Comparison of ENCODE assay signal across 8 cellular contexts in the genomic region with DNA sequence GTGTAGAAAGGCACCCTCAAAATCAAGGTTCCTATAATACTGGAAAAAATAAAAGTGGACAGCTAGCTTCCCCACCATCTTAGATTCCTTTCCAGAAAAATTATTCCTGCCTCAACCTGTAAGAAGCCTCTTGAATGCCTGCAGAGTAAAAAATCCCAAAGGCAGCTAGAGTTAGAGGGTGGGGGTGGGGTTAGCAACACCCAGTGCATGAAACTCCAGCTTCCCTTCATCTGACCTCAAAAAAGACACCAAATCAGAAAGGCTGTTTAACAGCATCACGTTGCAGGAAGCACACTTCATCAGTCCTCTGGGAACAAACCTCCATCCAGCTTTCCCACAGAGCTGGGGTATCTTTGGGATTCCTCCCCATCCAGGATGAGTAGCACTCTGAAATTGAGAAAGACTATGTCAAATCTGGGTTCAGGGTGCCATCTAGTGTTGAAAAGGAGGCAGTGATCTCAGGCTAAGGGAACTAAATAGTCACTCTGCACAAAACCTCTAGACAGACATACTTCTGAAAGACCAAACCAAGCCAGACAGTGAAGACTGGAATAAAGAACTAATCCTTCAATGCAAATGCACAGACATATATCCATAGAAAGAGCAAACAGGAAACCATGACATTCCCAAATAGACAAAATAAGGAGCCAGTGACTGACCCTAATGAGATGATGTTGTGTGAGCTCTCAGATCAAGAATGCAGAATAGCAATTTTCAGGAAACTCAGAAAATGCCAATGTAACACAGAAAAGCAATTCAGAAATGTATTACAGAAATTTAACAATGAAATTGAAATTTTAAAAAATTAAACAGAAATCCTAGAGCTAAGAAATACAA.
A peak's percentile ranks its signal among the peaks of the same experiment; 100 is the strongest.
DNase-seq lines count a peak whose midpoint lies in the region; ATAC-seq, FAIRE-seq and TF ChIP-seq lines count a peak whose summit lies in the region.

No MANE protein-coding gene starts in this region.

- H3K9me2 ChIP-seq in neural cell (ENCODE audit: insufficient read depth, low read length), result no peaks in the 10 kb centered on the region

- H3F3A ChIP-seq in neural cell (ENCODE audit: insufficient read depth, low read length, poor library complexity, severe bottlenecking), result no peaks in the 10 kb centered on the region

- TF ChIP-seq EP300 in neural cell (conservative IDR thresholded peaks at IDR 0.05; ENCODE audit: poor library complexity, severe bottlenecking), result no peak

- no peaks in the 10 kb centered on the region for H3K27me3 ChIP-seq in endothelial cell of umbilical vein (ENCODE audit: control insufficient read depth in 2 of 2, insufficient read depth in 2 of 2, low read length in 2 of 2)
- no peaks in the 10 kb centered on the region for H3K27me3 ChIP-seq in neural cell (ENCODE audit: insufficient read depth, low read depth, low read length)

- H3K4me2 ChIP-seq in endothelial cell of umbilical vein (ENCODE audit: insufficient read depth, low read length) (no peak overlapping the region), neural cell (ENCODE audit: low read length) (no peak overlapping the region)

- no peak overlapping the region for H3K9ac ChIP-seq in SK-N-MC (ENCODE audit: insufficient read length)
- H3K9ac ChIP-seq in endothelial cell of umbilical vein (replicated peaks; ENCODE audit: extremely low read depth, insufficient read depth, low read length), result no peak overlapping the region
- no peak overlapping the region for H3K9ac ChIP-seq in neural cell (ENCODE audit: low read length)

- POLR2A ChIA-PET in endothelial cell of umbilical vein (lab: Charles Lee), result no interaction called here

- H3K4me3 ChIP-seq in SK-N-MC (no peak overlapping the region), endothelial cell of umbilical vein (replicated peaks in 1 of 3; ENCODE audit: insufficient read depth in 1 of 3, low read depth in 1 of 3, low read length in 3 of 3) (no peak overlapping the region), neural cell (ENCODE audit: low read length) (no peak overlapping the region)

- peak; percentile 47 for TF ChIP-seq CTCF in D721Med (IDR thresholded peaks at IDR 0.05; ENCODE audit: insufficient read depth, missing control alignments)
- peak; percentile 36 to 47 for TF ChIP-seq CTCF in endothelial cell of umbilical vein (IDR thresholded peaks at IDR 0.05; ENCODE audit: extremely low read depth in 1 of 2, insufficient read depth in 1 of 2, low read depth in 1 of 2, low read length in 2 of 2)
- peak; percentile 34 for TF ChIP-seq CTCF in neural cell (IDR thresholded peaks at IDR 0.05; ENCODE audit: poor library complexity, severe bottlenecking)

- dilution Hi-C loops in endothelial cell of umbilical vein (cut with MboI; ENCODE audit: extremely low pct_ligation_motif_present, low sequenced_read_pairs), result no loop called here

- intact Hi-C loops in endothelial cell of umbilical vein (cut with micrococcal nuclease), result no loop called here

- H3K36me3 ChIP-seq in SK-N-MC (ENCODE audit: insufficient read depth, low read length), result no peaks in the 10 kb centered on the region
- H3K36me3 ChIP-seq in endothelial cell of umbilical vein (ENCODE audit: control insufficient read depth in 2 of 2, extremely low read depth in 1 of 2, insufficient read depth in 2 of 2, low read length in 2 of 2), result no peaks in the 10 kb centered on the region
- H3K36me3 ChIP-seq in neural cell (ENCODE audit: insufficient read depth, low read length), result no peaks in the 10 kb centered on the region

- CTCF ChIA-PET in endothelial cell of umbilical vein (lab: Charles Lee), result interaction anchor here (0.6 to 2.6 kb wide), 10 partner anchors 10 to 1013 kb away, joined by 3 to 24 read pairs (median 3); a partner anchor contains a TSS

- H4K20me1 ChIP-seq in endothelial cell of umbilical vein (replicated peaks; ENCODE audit: control insufficient read depth, extremely low read depth, insufficient read depth, low read length), result no peaks in the 10 kb centered on the region
- H4K20me1 ChIP-seq in neural cell (ENCODE audit: insufficient read depth), result no peaks in the 10 kb centered on the region

- H3K27ac ChIP-seq in SK-N-MC (no peak overlapping the region), endothelial cell of umbilical vein (ENCODE audit: insufficient read depth, low read depth, low read length) (no peak overlapping the region), neural cell (ENCODE audit: low read length) (no peak overlapping the region)

- TF ChIP-seq POLR2A in endothelial cell of umbilical vein (IDR thresholded peaks at IDR 0.05; ENCODE audit: low read depth, low read length), result no peak

- no TSS peak for BruUV-seq in endothelial cell of umbilical vein (replicated peaks; lab: Mats Ljungman, UMichigan)

- no peaks in the 10 kb centered on the region for H3K4me1 ChIP-seq in endothelial cell of umbilical vein (ENCODE audit: control insufficient read depth, extremely low read depth, insufficient read depth, low read length)

- peak; percentile 27 for TF ChIP-seq RAD21 in neural cell (conservative IDR thresholded peaks at IDR 0.05)

- DNase-seq in D721Med (ENCODE audit: insufficient read length, low spot score) (no peak), HS-5 (ENCODE audit: low read depth) (peak; percentile 25), SK-N-MC (ENCODE audit: low read depth, low spot score) (peak; percentile 20), endothelial cell of umbilical vein (ENCODE audit: low read depth, low spot score) (peak; percentile 38), activated gamma-delta T cell (lab: John Stamatoyannopoulos, UW) (no peak)

- no peak overlapping the region for H2AFZ ChIP-seq in endothelial cell of umbilical vein (ENCODE audit: low read depth, low read length)
- no peak overlapping the region for H2AFZ ChIP-seq in neural cell (ENCODE audit: low read depth, low read length)

- no peaks in the 10 kb centered on the region for H3K9me3 ChIP-seq in SK-N-MC (ENCODE audit: low read depth, low read length)
- H3K9me3 ChIP-seq in endothelial cell of umbilical vein (replicated peaks; ENCODE audit: control insufficient read depth, insufficient read depth, low read length), result no peaks in the 10 kb centered on the region
- H3K9me3 ChIP-seq in neural cell (ENCODE audit: low read length), result no peaks in the 10 kb centered on the region

- FAIRE-seq in D721Med (lab: Jason Lieb, UNC), result peak; percentile 6
- peak; percentile 89 for FAIRE-seq in endothelial cell of umbilical vein (lab: Jason Lieb, UNC)

- ATAC-seq in GM18909 (IDR thresholded peaks at IDR 0.05; ENCODE audit: poor library complexity, unreplicated experiment) (peak; percentile 89), GM18873 (IDR thresholded peaks at IDR 0.05; ENCODE audit: low FRiP score, unreplicated experiment) (no peak)

- no peaks in the 10 kb centered on the region for H3K79me2 ChIP-seq in endothelial cell of umbilical vein (ENCODE audit: control insufficient read depth, insufficient read depth, low read length)
- peaks cover 3% of the 10 kb centered on the region for H3K79me2 ChIP-seq in neural cell (replicated peaks; ENCODE audit: insufficient read depth, low read length)

- H3K9me1 ChIP-seq in endothelial cell of umbilical vein (replicated peaks; ENCODE audit: control insufficient read depth, extremely low read depth, insufficient read depth, low read length), result no peaks in the 10 kb centered on the region

TF ChIP-seq in endothelial cell of umbilical vein, 7 proteins besides CTCF, POLR2A, EP300 and RAD21:
- TF ChIP-seq POLR2AphosphoS5 (IDR thresholded peaks at IDR 0.05; ENCODE audit: insufficient read depth, low read depth, low read length) (no peak), JUN (IDR thresholded peaks at IDR 0.05; ENCODE audit: borderline replicate concordance, insufficient read depth, insufficient read length, low read depth) (no peak), FOS (IDR thresholded peaks at IDR 0.05; ENCODE audit: borderline replicate concordance, insufficient read depth, low read length) (no peak), MYC (IDR thresholded peaks at IDR 0.05; ENCODE audit: low read depth, low read length) (no peak), GATA2 (IDR thresholded peaks at IDR 0.05; ENCODE audit: insufficient read depth, insufficient read length, low read depth, low read length) (no peak), MAX (IDR thresholded peaks at IDR 0.05; ENCODE audit: insufficient read depth, insufficient read length) (no peak), EZH2 (IDR thresholded peaks at IDR 0.05; ENCODE audit: borderline replicate concordance, low read depth, low read length, severe bottlenecking) (no peak)

TF ChIP-seq in neural cell, 6 proteins besides CTCF, POLR2A, EP300 and RAD21:
- TF ChIP-seq MXI1 (conservative IDR thresholded peaks at IDR 0.05; ENCODE audit: poor library complexity, severe bottlenecking) (no peak), EZH2 (IDR thresholded peaks at IDR 0.05; ENCODE audit: borderline replicate concordance, insufficient read depth, low read length, poor library complexity, severe bottlenecking) (no peak), REST (IDR thresholded peaks at IDR 0.05; ENCODE audit: borderline replicate concordance) (no peak), SMC3 (conservative IDR thresholded peaks at IDR 0.05; ENCODE audit: poor library complexity) (no peak), POLR2AphosphoS5 (IDR thresholded peaks at IDR 0.05) (no peak), TAF1 (IDR thresholded peaks at IDR 0.05; ENCODE audit: low read depth) (no peak)

Comparison
In these comparisons a context has a peak if more than half of its experiments do, and no peak if none do; other contexts are left out.
1. DNase-seq: peak in HS-5 (single experiment), SK-N-MC (single experiment) and endothelial cell of umbilical vein (single experiment); none in D721Med (single experiment) and activated gamma-delta T cell (single experiment).
2. Peak in every context shown above with its lines, with median percentiles within 50 percentile points of each other: CTCF ChIP-seq.